Comparison of ENCODE assay signal across 8 cellular contexts in genomic region chr12:45244561-45245348, GRCh38. TPM values are rescaled to one million over a fixed set of nuclear protein-coding genes. Genes with fewer than 3 reads are reported as not detected.
DNase-seq lines count a peak whose midpoint lies in the region; ATAC-seq and TF ChIP-seq lines count a peak whose summit lies in the region.

No MANE protein-coding gene starts in this region.

- intact Hi-C loops in ovary (cut with DNase I): no loop called here

- peak overlapping the region; percentile 21 for H3K9ac ChIP-seq in smooth muscle cell (ENCODE audit: low read depth)

- H3K9me3 Mint-ChIP-seq in activated T-cell treated with anti-CD3 and anti-CD28 coated beads, Interleukin-2, amount 50 U/mL, for 24 hours: no peaks in the 10 kb centered on the region

- no peak for TF ChIP-seq EP300 in ovary (IDR thresholded peaks at IDR 0.05)

- TF ChIP-seq CTCF in smooth muscle cell (IDR thresholded peaks at IDR 0.05; ENCODE audit: borderline replicate concordance, insufficient read depth, poor library complexity, severe bottlenecking): no peak
- no peak for TF ChIP-seq CTCF in GM13976 (IDR thresholded peaks at IDR 0.05; ENCODE audit: borderline replicate concordance, control extremely low read depth, extremely low read depth, insufficient read depth, missing control alignments)
- no peak for TF ChIP-seq CTCF in ovary (IDR thresholded peaks at IDR 0.05)

- H3K4me1 Mint-ChIP-seq in activated T-cell treated with anti-CD3 and anti-CD28 coated beads, Interleukin-2, amount 50 U/mL, for 24 hours (ENCODE audit: low read depth): peaks cover 30% of the 10 kb centered on the region

- no peak for TF ChIP-seq POLR2A in ovary (IDR thresholded peaks at IDR 0.05)

- peaks cover 50% of the 10 kb centered on the region for H4K20me1 ChIP-seq in smooth muscle cell (ENCODE audit: low read depth)

- H3K4me1 ChIP-seq in smooth muscle cell (ENCODE audit: low read depth): no peaks in the 10 kb centered on the region
- H3K4me1 ChIP-seq in ovary (ENCODE audit: insufficient read depth): peaks cover 2% of the 10 kb centered on the region

- H3F3A ChIP-seq in smooth muscle cell (ENCODE audit: low read depth): no peaks in the 10 kb centered on the region

- H3K27ac Mint-ChIP-seq in activated T-cell treated with anti-CD3 and anti-CD28 coated beads, Interleukin-2, amount 50 U/mL, for 24 hours: peak overlapping the region; percentile 23

- no peak overlapping the region for H2AFZ ChIP-seq in smooth muscle cell (ENCODE audit: low read depth)

- no peak overlapping the region for H3K4me3 Mint-ChIP-seq in activated T-cell treated with anti-CD3 and anti-CD28 coated beads, Interleukin-2, amount 50 U/mL, for 24 hours

- DNase-seq in activated T-cell treated with anti-CD3 and anti-CD28 coated beads, Interleukin-2, amount 50 U/mL, for 24 hours: no peak
- no peak for DNase-seq in activated T-cell treated with anti-CD3 and anti-CD28 coated beads for 4 hours
- DNase-seq in central memory CD4-positive, alpha-beta T cell: peak; percentile 5
- DNase-seq in smooth muscle cell (lab: John Stamatoyannopoulos, UW; ENCODE audit: unreplicated experiment): no peak
- DNase-seq in GM13976 (ENCODE audit: low spot score): no peak
- no peak for DNase-seq in ovary
- no peak for DNase-seq in stimulated activated CD4-positive, alpha-beta T cell treated with anti-CD3 and anti-CD28 coated beads, Interleukin-2, amount 100 ng/mL, for 24 hours

- no peaks in the 10 kb centered on the region for H3K9me3 ChIP-seq in smooth muscle cell (replicated peaks; ENCODE audit: low read depth)
- no peaks in the 10 kb centered on the region for H3K9me3 ChIP-seq in ovary

- H3K27ac ChIP-seq in smooth muscle cell (ENCODE audit: low read depth): peak overlapping the region; percentile 45
- no peak overlapping the region for H3K27ac ChIP-seq in ovary

- no peaks in the 10 kb centered on the region for H3K27me3 Mint-ChIP-seq in activated T-cell treated with anti-CD3 and anti-CD28 coated beads, Interleukin-2, amount 50 U/mL, for 24 hours

- peak overlapping the region; percentile 62 for H3K4me2 ChIP-seq in smooth muscle cell

- H3K4me3 ChIP-seq in smooth muscle cell (no peak overlapping the region), ovary (no peak overlapping the region)

- H3K36me3 ChIP-seq in smooth muscle cell (ENCODE audit: low read depth) (no peaks in the 10 kb centered on the region), ovary (no peaks in the 10 kb centered on the region)

- ATAC-seq in HG03060 (IDR thresholded peaks at IDR 0.05; ENCODE audit: low read depth, unreplicated experiment): peak; percentile 86

- in situ Hi-C loops in GM13976 (cut with MboI; ENCODE audit: low sequenced_read_pairs, unreplicated experiment): no loop called here

- 72% methylated on average over 9 of the region's 9 CpGs for WGBS in smooth muscle cell (ENCODE audit: low lambda C conversion rate)
- 87 to 90% (median 89%) methylated on average over 9 of the region's 9 CpGs for WGBS in ovary, 3 donors

- H3K36me3 Mint-ChIP-seq in activated T-cell treated with anti-CD3 and anti-CD28 coated beads, Interleukin-2, amount 50 U/mL, for 24 hours (ENCODE audit: low read depth): peaks cover 16% of the 10 kb centered on the region

- H3K27me3 ChIP-seq in smooth muscle cell (ENCODE audit: low read depth) (no peaks in the 10 kb centered on the region), ovary (no peaks in the 10 kb centered on the region)

- H3K79me2 ChIP-seq in smooth muscle cell (ENCODE audit: low read depth): peaks cover 100% of the 10 kb centered on the region

RNA-seq across cellular contexts. Expression of gene ANO6, which starts 28.9 kb away (rescaled TPM):
- 106 and 115 TPM in 2 replicates for total RNA-seq in smooth muscle cell
- polyA plus RNA-seq in smooth muscle cell: 44.8 and 60.3 TPM in 2 replicates
- total RNA-seq in ovary: 10 to 100 TPM; 52.8 to 83.0 (median 63.2) TPM
- 10 to 100 TPM; 38.8 to 88.5 TPM for polyA plus RNA-seq in ovary
